ENCODE assay signal across 1 cellular context in the genomic region with DNA sequence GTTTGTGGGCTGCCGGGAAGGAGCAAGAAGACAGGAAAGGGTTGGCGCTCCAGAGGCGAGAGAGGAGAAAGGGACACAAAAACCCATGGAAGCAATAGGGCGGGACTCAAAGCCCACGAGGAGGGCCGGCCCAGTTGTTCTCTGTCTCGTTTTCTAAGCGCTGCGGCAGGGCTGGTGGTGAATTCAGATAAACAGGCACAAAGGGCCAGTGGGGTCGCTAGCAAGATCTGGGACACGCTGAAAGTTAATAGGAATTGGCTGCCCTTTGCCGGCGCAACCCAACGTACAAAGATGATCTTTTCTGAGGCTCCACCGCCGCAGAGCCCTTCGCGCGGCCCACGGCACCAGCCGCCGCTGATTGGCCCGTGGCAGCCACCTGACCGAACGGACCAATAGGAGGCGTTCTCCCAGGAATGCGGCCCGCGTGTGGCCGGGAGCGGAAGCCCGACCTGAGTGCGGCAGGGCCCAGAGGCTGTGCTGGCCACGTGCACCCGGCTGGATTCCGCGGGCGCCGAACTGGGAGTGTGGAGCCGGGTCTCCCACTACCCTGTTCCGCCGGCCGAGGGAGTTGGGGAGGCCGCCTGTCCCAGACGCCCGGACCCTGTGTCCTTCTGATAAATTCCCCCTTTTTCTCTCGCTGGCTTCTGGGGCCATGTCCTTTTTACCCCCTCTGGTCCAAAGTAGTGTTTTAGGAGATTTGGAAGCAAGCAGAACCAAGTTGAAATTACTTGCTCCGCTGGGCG.
TF ChIP-seq lines count a peak whose summit lies in the region.

No MANE protein-coding gene starts in this region.

TF ChIP-seq in K562, 482 proteins besides CTCF, POLR2A, EP300 and RAD21 (continued from another document and continues in another):
- TF ChIP-seq, protein P1, sequence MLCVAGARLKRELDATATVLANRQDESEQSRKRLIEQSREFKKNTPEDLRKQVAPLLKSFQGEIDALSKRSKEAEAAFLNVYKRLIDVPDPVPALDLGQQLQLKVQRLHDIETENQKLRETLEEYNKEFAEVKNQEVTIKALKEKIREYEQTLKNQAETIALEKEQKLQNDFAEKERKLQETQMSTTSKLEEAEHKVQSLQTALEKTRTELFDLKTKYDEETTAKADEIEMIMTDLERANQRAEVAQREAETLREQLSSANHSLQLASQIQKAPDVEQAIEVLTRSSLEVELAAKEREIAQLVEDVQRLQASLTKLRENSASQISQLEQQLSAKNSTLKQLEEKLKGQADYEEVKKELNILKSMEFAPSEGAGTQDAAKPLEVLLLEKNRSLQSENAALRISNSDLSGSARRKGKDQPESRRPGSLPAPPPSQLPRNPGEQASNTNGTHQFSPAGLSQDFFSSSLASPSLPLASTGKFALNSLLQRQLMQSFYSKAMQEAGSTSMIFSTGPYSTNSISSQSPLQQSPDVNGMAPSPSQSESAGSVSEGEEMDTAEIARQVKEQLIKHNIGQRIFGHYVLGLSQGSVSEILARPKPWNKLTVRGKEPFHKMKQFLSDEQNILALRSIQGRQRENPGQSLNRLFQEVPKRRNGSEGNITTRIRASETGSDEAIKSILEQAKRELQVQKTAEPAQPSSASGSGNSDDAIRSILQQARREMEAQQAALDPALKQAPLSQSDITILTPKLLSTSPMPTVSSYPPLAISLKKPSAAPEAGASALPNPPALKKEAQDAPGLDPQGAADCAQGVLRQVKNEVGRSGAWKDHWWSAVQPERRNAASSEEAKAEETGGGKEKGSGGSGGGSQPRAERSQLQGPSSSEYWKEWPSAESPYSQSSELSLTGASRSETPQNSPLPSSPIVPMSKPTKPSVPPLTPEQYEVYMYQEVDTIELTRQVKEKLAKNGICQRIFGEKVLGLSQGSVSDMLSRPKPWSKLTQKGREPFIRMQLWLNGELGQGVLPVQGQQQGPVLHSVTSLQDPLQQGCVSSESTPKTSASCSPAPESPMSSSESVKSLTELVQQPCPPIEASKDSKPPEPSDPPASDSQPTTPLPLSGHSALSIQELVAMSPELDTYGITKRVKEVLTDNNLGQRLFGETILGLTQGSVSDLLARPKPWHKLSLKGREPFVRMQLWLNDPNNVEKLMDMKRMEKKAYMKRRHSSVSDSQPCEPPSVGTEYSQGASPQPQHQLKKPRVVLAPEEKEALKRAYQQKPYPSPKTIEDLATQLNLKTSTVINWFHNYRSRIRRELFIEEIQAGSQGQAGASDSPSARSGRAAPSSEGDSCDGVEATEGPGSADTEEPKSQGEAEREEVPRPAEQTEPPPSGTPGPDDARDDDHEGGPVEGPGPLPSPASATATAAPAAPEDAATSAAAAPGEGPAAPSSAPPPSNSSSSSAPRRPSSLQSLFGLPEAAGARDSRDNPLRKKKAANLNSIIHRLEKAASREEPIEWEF (CRISPR knock-in tag; IDR thresholded peaks at IDR 0.05), result peak; percentile 77; the same call in 1 of the 2 replicates
- TF ChIP-seq CHD4 (IDR thresholded peaks at IDR 0.05; ENCODE audit: insufficient read depth, insufficient replicate concordance, low read depth, low read length, poor library complexity, severe bottlenecking), result no peak
- TF ChIP-seq NR3C1 (CRISPR knock-in tag; IDR thresholded peaks at IDR 0.05), result peak; percentile 99
- TF ChIP-seq, protein P2, sequence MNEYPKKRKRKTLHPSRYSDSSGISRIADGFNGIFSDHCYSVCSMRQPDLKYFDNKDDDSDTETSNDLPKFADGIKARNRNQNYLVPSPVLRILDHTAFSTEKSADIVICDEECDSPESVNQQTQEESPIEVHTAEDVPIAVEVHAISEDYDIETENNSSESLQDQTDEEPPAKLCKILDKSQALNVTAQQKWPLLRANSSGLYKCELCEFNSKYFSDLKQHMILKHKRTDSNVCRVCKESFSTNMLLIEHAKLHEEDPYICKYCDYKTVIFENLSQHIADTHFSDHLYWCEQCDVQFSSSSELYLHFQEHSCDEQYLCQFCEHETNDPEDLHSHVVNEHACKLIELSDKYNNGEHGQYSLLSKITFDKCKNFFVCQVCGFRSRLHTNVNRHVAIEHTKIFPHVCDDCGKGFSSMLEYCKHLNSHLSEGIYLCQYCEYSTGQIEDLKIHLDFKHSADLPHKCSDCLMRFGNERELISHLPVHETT (CRISPR knock-in tag; conservative IDR thresholded peaks at IDR 0.05 in 1 of 2, IDR thresholded peaks at IDR 0.05 in 1 of 2), result peak in 1 of 2 experiments; percentile 69; a peak in 2 of 4 replicates
- no peak for TF ChIP-seq NUFIP1 (IDR thresholded peaks at IDR 0.05; ENCODE audit: partially characterized antibody)
- TF ChIP-seq L3MBTL2 (IDR thresholded peaks at IDR 0.05), result peak; percentile 100
- peak; percentile 47; the same call in 1 of the 2 replicates for TF ChIP-seq RB1 (IDR thresholded peaks at IDR 0.05; ENCODE audit: low read depth)
- no peak for TF ChIP-seq NCOA1 (IDR thresholded peaks at IDR 0.05; ENCODE audit: low read depth)
- no peak for TF ChIP-seq SP2 (IDR thresholded peaks at IDR 0.05; ENCODE audit: extremely low read depth, low read depth, low read length, poor library complexity, severe bottlenecking)
- TF ChIP-seq, protein P3, sequence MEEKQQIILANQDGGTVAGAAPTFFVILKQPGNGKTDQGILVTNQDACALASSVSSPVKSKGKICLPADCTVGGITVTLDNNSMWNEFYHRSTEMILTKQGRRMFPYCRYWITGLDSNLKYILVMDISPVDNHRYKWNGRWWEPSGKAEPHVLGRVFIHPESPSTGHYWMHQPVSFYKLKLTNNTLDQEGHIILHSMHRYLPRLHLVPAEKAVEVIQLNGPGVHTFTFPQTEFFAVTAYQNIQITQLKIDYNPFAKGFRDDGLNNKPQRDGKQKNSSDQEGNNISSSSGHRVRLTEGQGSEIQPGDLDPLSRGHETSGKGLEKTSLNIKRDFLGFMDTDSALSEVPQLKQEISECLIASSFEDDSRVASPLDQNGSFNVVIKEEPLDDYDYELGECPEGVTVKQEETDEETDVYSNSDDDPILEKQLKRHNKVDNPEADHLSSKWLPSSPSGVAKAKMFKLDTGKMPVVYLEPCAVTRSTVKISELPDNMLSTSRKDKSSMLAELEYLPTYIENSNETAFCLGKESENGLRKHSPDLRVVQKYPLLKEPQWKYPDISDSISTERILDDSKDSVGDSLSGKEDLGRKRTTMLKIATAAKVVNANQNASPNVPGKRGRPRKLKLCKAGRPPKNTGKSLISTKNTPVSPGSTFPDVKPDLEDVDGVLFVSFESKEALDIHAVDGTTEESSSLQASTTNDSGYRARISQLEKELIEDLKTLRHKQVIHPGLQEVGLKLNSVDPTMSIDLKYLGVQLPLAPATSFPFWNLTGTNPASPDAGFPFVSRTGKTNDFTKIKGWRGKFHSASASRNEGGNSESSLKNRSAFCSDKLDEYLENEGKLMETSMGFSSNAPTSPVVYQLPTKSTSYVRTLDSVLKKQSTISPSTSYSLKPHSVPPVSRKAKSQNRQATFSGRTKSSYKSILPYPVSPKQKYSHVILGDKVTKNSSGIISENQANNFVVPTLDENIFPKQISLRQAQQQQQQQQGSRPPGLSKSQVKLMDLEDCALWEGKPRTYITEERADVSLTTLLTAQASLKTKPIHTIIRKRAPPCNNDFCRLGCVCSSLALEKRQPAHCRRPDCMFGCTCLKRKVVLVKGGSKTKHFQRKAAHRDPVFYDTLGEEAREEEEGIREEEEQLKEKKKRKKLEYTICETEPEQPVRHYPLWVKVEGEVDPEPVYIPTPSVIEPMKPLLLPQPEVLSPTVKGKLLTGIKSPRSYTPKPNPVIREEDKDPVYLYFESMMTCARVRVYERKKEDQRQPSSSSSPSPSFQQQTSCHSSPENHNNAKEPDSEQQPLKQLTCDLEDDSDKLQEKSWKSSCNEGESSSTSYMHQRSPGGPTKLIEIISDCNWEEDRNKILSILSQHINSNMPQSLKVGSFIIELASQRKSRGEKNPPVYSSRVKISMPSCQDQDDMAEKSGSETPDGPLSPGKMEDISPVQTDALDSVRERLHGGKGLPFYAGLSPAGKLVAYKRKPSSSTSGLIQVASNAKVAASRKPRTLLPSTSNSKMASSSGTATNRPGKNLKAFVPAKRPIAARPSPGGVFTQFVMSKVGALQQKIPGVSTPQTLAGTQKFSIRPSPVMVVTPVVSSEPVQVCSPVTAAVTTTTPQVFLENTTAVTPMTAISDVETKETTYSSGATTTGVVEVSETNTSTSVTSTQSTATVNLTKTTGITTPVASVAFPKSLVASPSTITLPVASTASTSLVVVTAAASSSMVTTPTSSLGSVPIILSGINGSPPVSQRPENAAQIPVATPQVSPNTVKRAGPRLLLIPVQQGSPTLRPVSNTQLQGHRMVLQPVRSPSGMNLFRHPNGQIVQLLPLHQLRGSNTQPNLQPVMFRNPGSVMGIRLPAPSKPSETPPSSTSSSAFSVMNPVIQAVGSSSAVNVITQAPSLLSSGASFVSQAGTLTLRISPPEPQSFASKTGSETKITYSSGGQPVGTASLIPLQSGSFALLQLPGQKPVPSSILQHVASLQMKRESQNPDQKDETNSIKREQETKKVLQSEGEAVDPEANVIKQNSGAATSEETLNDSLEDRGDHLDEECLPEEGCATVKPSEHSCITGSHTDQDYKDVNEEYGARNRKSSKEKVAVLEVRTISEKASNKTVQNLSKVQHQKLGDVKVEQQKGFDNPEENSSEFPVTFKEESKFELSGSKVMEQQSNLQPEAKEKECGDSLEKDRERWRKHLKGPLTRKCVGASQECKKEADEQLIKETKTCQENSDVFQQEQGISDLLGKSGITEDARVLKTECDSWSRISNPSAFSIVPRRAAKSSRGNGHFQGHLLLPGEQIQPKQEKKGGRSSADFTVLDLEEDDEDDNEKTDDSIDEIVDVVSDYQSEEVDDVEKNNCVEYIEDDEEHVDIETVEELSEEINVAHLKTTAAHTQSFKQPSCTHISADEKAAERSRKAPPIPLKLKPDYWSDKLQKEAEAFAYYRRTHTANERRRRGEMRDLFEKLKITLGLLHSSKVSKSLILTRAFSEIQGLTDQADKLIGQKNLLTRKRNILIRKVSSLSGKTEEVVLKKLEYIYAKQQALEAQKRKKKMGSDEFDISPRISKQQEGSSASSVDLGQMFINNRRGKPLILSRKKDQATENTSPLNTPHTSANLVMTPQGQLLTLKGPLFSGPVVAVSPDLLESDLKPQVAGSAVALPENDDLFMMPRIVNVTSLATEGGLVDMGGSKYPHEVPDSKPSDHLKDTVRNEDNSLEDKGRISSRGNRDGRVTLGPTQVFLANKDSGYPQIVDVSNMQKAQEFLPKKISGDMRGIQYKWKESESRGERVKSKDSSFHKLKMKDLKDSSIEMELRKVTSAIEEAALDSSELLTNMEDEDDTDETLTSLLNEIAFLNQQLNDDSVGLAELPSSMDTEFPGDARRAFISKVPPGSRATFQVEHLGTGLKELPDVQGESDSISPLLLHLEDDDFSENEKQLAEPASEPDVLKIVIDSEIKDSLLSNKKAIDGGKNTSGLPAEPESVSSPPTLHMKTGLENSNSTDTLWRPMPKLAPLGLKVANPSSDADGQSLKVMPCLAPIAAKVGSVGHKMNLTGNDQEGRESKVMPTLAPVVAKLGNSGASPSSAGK (IDR thresholded peaks at IDR 0.05), result peak; percentile 100
- TF ChIP-seq MXI1 (IDR thresholded peaks at IDR 0.05; ENCODE audit: low read depth, low read length), result no peak
- 0 out of 2 replicates have a peak, but pooled peaks have one; percentile 63 for TF ChIP-seq SP1 (CRISPR knock-in tag; IDR thresholded peaks at IDR 0.05)
- no peak for TF ChIP-seq ELF4 (CRISPR knock-in tag; IDR thresholded peaks at IDR 0.05)
- no peak for TF ChIP-seq HNRNPLL (IDR thresholded peaks at IDR 0.05; ENCODE audit: low read depth, low read length, poor library complexity, severe bottlenecking)
- TF ChIP-seq, protein P4, sequence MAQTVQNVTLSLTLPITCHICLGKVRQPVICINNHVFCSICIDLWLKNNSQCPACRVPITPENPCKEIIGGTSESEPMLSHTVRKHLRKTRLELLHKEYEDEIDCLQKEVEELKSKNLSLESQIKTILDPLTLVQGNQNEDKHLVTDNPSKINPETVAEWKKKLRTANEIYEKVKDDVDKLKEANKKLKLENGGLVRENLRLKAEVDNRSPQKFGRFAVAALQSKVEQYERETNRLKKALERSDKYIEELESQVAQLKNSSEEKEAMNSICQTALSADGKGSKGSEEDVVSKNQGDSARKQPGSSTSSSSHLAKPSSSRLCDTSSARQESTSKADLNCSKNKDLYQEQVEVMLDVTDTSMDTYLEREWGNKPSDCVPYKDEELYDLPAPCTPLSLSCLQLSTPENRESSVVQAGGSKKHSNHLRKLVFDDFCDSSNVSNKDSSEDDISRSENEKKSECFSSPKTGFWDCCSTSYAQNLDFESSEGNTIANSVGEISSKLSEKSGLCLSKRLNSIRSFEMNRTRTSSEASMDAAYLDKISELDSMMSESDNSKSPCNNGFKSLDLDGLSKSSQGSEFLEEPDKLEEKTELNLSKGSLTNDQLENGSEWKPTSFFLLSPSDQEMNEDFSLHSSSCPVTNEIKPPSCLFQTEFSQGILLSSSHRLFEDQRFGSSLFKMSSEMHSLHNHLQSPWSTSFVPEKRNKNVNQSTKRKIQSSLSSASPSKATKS (CRISPR knock-in tag; IDR thresholded peaks at IDR 0.05), result no peak
- no peak for TF ChIP-seq HDGF (IDR thresholded peaks at IDR 0.05)
- TF ChIP-seq ZNF57 (CRISPR knock-in tag; IDR thresholded peaks at IDR 0.05), result no peak
- no peak for TF ChIP-seq C11orf30 (IDR thresholded peaks at IDR 0.05; ENCODE audit: low read depth)
- TF ChIP-seq ZNF785 (CRISPR knock-in tag; IDR thresholded peaks at IDR 0.05), result no peak
- TF ChIP-seq SMARCB1 (IDR thresholded peaks at IDR 0.05; ENCODE audit: insufficient read length, low read depth), result no peak
- TF ChIP-seq SAFB (IDR thresholded peaks at IDR 0.05; ENCODE audit: borderline replicate concordance, low read depth, low read length), result no peak
- TF ChIP-seq NFXL1 (CRISPR knock-in tag; IDR thresholded peaks at IDR 0.05), result no peak
- TF ChIP-seq RFX5 (IDR thresholded peaks at IDR 0.05; ENCODE audit: low read depth, low read length), result no peak
- TF ChIP-seq FOXK2 (conservative IDR thresholded peaks at IDR 0.05 in 1 of 2, IDR thresholded peaks at IDR 0.05 in 1 of 2; ENCODE audit: low read depth in 2 of 2), result no peak
- TF ChIP-seq, protein P5, sequence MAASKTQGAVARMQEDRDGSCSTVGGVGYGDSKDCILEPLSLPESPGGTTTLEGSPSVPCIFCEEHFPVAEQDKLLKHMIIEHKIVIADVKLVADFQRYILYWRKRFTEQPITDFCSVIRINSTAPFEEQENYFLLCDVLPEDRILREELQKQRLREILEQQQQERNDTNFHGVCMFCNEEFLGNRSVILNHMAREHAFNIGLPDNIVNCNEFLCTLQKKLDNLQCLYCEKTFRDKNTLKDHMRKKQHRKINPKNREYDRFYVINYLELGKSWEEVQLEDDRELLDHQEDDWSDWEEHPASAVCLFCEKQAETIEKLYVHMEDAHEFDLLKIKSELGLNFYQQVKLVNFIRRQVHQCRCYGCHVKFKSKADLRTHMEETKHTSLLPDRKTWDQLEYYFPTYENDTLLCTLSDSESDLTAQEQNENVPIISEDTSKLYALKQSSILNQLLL (CRISPR knock-in tag; IDR thresholded peaks at IDR 0.05; ENCODE audit: borderline replicate concordance), result no peak
- no peak for TF ChIP-seq ZSCAN32 (CRISPR knock-in tag; IDR thresholded peaks at IDR 0.05)
- TF ChIP-seq NR2C1 (IDR thresholded peaks at IDR 0.05), result no peak
- TF ChIP-seq NR2C1 (tag; IDR thresholded peaks at IDR 0.05), result peak; percentile 68; the same call in 1 of the 2 replicates
- TF ChIP-seq ZNF75A (CRISPR knock-in tag; IDR thresholded peaks at IDR 0.05), result 0 out of 2 replicates have a peak, but pooled peaks have one; percentile 33
- TF ChIP-seq ZC3H4 (CRISPR knock-in tag; IDR thresholded peaks at IDR 0.05; ENCODE audit: borderline replicate concordance), result no peak
- no peak for TF ChIP-seq LARP7 (IDR thresholded peaks at IDR 0.05)
